29 cellular contexts compared by ENCODE assay signal in genomic region chr6:110653381-110653780, GRCh38.
DNase-seq lines count a peak whose midpoint lies in the region; FAIRE-seq and TF ChIP-seq lines count a peak whose summit lies in the region.
"Had no signal": no experiment of that assay in that cellular context is flagged by ENCODE, and none has a peak within 500 bp of the region (broad histone marks: within the 10 kb centered on the region; RNA-seq: fewer than 3 reads in every experiment).

No MANE protein-coding gene starts in this region.

- BruUV-seq in Calu3 (replicated peaks; lab: Mats Ljungman, UMichigan): no TSS peak

- no peak for TF ChIP-seq EP300 in neural cell (conservative IDR thresholded peaks at IDR 0.05; ENCODE audit: poor library complexity, severe bottlenecking)

- peaks cover 3% of the 10 kb centered on the region for H3K9me3 Mint-ChIP-seq in Calu3 (ENCODE audit: low read depth, unreplicated experiment)
- H3K9me3 Mint-ChIP-seq in activated CD4-positive, alpha-beta memory T cell treated with anti-CD3 and anti-CD28 coated beads, Interleukin-2, amount 10 ng/mL, durations not matched to agents 7 days and 5 days: no peaks in the 10 kb centered on the region
- H3K9me3 Mint-ChIP-seq: activated naive CD4-positive, alpha-beta T cell treated with anti-CD3 and anti-CD28 coated beads, Interleukin-2, amount 10 ng/mL, durations not matched to agents 7 days and 5 days; activated T-helper 1 cell treated with anti-CD3 and anti-CD28 coated beads, Interleukin-12 subunit alpha, Interleukin-12 subunit beta, Interleukin-2, Interleukin-4 antibody, amounts not matched to agents 30 ng/mL and 10 ng/mL and 1 ng/mL, durations not matched to agents 14 hours and 24 hours and 36 hours; GM23338; mesothelial cell of epicardium; natural killer cell; T-cell had no signal

- POLR2A ChIA-PET in activated CD4-positive, alpha-beta memory T cell treated with anti-CD3 and anti-CD28 coated beads, Interleukin-2, amount 10 ng/mL, durations not matched to agents 7 days and 5 days (lab: Charles Lee): no interaction called here

- no peak overlapping the region for H3K4me3 Mint-ChIP-seq in Calu3 (ENCODE audit: low read depth, unreplicated experiment)
- no peak overlapping the region for H3K4me3 Mint-ChIP-seq in activated CD4-positive, alpha-beta memory T cell treated with anti-CD3 and anti-CD28 coated beads, Interleukin-2, amount 10 ng/mL, durations not matched to agents 7 days and 5 days
- H3K4me3 Mint-ChIP-seq: activated naive CD4-positive, alpha-beta T cell treated with anti-CD3 and anti-CD28 coated beads, Interleukin-2, amount 10 ng/mL, durations not matched to agents 7 days and 5 days; activated T-helper 1 cell treated with anti-CD3 and anti-CD28 coated beads, Interleukin-12 subunit alpha, Interleukin-12 subunit beta, Interleukin-2, Interleukin-4 antibody, amounts not matched to agents 30 ng/mL and 10 ng/mL and 1 ng/mL, durations not matched to agents 14 hours and 24 hours and 36 hours; GM23338; mesothelial cell of epicardium; natural killer cell; T-cell had no signal

- FAIRE-seq in urothelium cell line (lab: Jason Lieb, UNC): no peak
- FAIRE-seq: RCC 7860, small intestine had no signal

- no peak overlapping the region for H3K4me2 ChIP-seq in neural cell (ENCODE audit: low read length)
- H3K4me2 ChIP-seq: GM23338 had no signal

- no peaks in the 10 kb centered on the region for H3K79me2 ChIP-seq in neural cell (replicated peaks; ENCODE audit: insufficient read depth, low read length)

- H3K27me3 Mint-ChIP-seq in Calu3 (ENCODE audit: unreplicated experiment): no peaks in the 10 kb centered on the region
- no peaks in the 10 kb centered on the region for H3K27me3 Mint-ChIP-seq in activated CD4-positive, alpha-beta memory T cell treated with anti-CD3 and anti-CD28 coated beads, Interleukin-2, amount 10 ng/mL, durations not matched to agents 7 days and 5 days
- H3K27me3 Mint-ChIP-seq: activated naive CD4-positive, alpha-beta T cell treated with anti-CD3 and anti-CD28 coated beads, Interleukin-2, amount 10 ng/mL, durations not matched to agents 7 days and 5 days; T-cell had no signal

- H3K36me3 ChIP-seq in neural cell (ENCODE audit: insufficient read depth, low read length): no peaks in the 10 kb centered on the region
- H3K36me3 ChIP-seq: brain microvascular endothelial cell, SJCRH30, stomach had no signal

- TF ChIP-seq CTCF in Calu3 (IDR thresholded peaks at IDR 0.05; ENCODE audit: unreplicated experiment) (no peak), VCaP (conservative IDR thresholded peaks at IDR 0.05) (no peak), neural cell (IDR thresholded peaks at IDR 0.05; ENCODE audit: poor library complexity, severe bottlenecking) (no peak)

- TF ChIP-seq RAD21 in neural cell (conservative IDR thresholded peaks at IDR 0.05): no peak

- H3F3A ChIP-seq in neural cell (ENCODE audit: insufficient read depth, low read length, poor library complexity, severe bottlenecking): no peaks in the 10 kb centered on the region

- peak overlapping the region; percentile 45 for H3K27ac Mint-ChIP-seq in Calu3 (ENCODE audit: unreplicated experiment)
- H3K27ac Mint-ChIP-seq in activated CD4-positive, alpha-beta memory T cell treated with anti-CD3 and anti-CD28 coated beads, Interleukin-2, amount 10 ng/mL, durations not matched to agents 7 days and 5 days: no peak overlapping the region
- H3K27ac Mint-ChIP-seq: activated naive CD4-positive, alpha-beta T cell treated with anti-CD3 and anti-CD28 coated beads, Interleukin-2, amount 10 ng/mL, durations not matched to agents 7 days and 5 days; activated T-helper 1 cell treated with anti-CD3 and anti-CD28 coated beads, Interleukin-12 subunit alpha, Interleukin-12 subunit beta, Interleukin-2, Interleukin-4 antibody, amounts not matched to agents 30 ng/mL and 10 ng/mL and 1 ng/mL, durations not matched to agents 14 hours and 24 hours and 36 hours; GM23338; mesothelial cell of epicardium; natural killer cell had no signal

- H3K9me3 ChIP-seq in neural cell (ENCODE audit: low read length): no peaks in the 10 kb centered on the region
- H3K9me3 ChIP-seq: SJCRH30, stomach had no signal

- no peak overlapping the region for H2AFZ ChIP-seq in neural cell (ENCODE audit: low read depth, low read length)
- H2AFZ ChIP-seq: GM23338 had no signal

- H3K9ac ChIP-seq in neural cell (ENCODE audit: low read length): no peak overlapping the region

- no peaks in the 10 kb centered on the region for H4K20me1 ChIP-seq in neural cell (ENCODE audit: insufficient read depth)

- H3K4me3 ChIP-seq in neural cell (ENCODE audit: low read length): no peak overlapping the region
- H3K4me3 ChIP-seq: GM23338, SJCRH30, stomach had no signal

- no peaks in the 10 kb centered on the region for H3K27me3 ChIP-seq in neural cell (ENCODE audit: insufficient read depth, low read depth, low read length)
- H3K27me3 ChIP-seq: brain microvascular endothelial cell, SJCRH30, stomach had no signal

- no peaks in the 10 kb centered on the region for H3K36me3 Mint-ChIP-seq in Calu3 (ENCODE audit: insufficient read depth, unreplicated experiment)
- peaks cover 18% of the 10 kb centered on the region for H3K36me3 Mint-ChIP-seq in activated CD4-positive, alpha-beta memory T cell treated with anti-CD3 and anti-CD28 coated beads, Interleukin-2, amount 10 ng/mL, durations not matched to agents 7 days and 5 days (ENCODE audit: low read depth)
- H3K36me3 Mint-ChIP-seq: natural killer cell had no signal

- intact Hi-C loops in Calu3 (cut with micrococcal nuclease; ENCODE audit: unreplicated experiment): no loop called here

- H3K27ac ChIP-seq in VCaP (peak overlapping the region; percentile 99), neural cell (ENCODE audit: low read length) (no peak overlapping the region)
- H3K27ac ChIP-seq: brain microvascular endothelial cell, SJCRH30 had no signal

- DNase-seq in Calu3: no peak
- DNase-seq in NCI-H146 (lab: John Stamatoyannopoulos, UW): peak; percentile 49
- no peak for DNase-seq in urothelium cell line (ENCODE audit: low spot score)
- DNase-seq in DMS79 (lab: John Stamatoyannopoulos, UW): no peak
- DNase-seq in activated CD4-positive, alpha-beta memory T cell treated with anti-CD3 and anti-CD28 coated beads, Interleukin-2, amount 10 ng/mL, durations not matched to agents 7 days and 5 days: no peak
- DNase-seq: activated CD4-positive, alpha-beta T cell treated with anti-CD3 and anti-CD28 coated beads, Interleukin-2, amount 50 U/mL, for 48 hours; activated CD8-positive, alpha-beta memory T cell treated with anti-CD3 and anti-CD28 coated beads, Interleukin-2, amount 50 U/mL, for 4 hours; activated naive CD4-positive, alpha-beta T cell treated with anti-CD3 and anti-CD28 coated beads, Interleukin-2, amount 10 ng/mL, durations not matched to agents 7 days and 5 days; brain microvascular endothelial cell; effector CD8-positive, alpha-beta T cell; glutamatergic neuron; islet precursor cell; KG1; natural killer cell; NCI-H2029; NCI-H510A; retina; SJCRH30; small intestine; stimulated activated CD8-positive, alpha-beta memory T cell treated with anti-CD3 and anti-CD28 coated beads, Interleukin-4, amount 100 ng/mL, for 48 hours; stomach; T-cell; trophoblast cell had no signal

- CTCF ChIA-PET in Calu3 (lab: Charles Lee): no interaction called here
- CTCF ChIA-PET in activated CD4-positive, alpha-beta memory T cell treated with anti-CD3 and anti-CD28 coated beads, Interleukin-2, amount 10 ng/mL, durations not matched to agents 7 days and 5 days (lab: Charles Lee): no interaction called here

- H3K4me1 Mint-ChIP-seq in Calu3 (ENCODE audit: low read depth, unreplicated experiment): peaks cover 25% of the 10 kb centered on the region
- peaks cover 22% of the 10 kb centered on the region for H3K4me1 Mint-ChIP-seq in activated CD4-positive, alpha-beta memory T cell treated with anti-CD3 and anti-CD28 coated beads, Interleukin-2, amount 10 ng/mL, durations not matched to agents 7 days and 5 days
- H3K4me1 Mint-ChIP-seq: activated naive CD4-positive, alpha-beta T cell treated with anti-CD3 and anti-CD28 coated beads, Interleukin-2, amount 10 ng/mL, durations not matched to agents 7 days and 5 days had no signal

- no peaks in the 10 kb centered on the region for H3K9me2 ChIP-seq in neural cell (ENCODE audit: insufficient read depth, low read length)

TF ChIP-seq in neural cell, 6 proteins besides CTCF, POLR2A, EP300 and RAD21:
- no peak for TF ChIP-seq SMC3 (conservative IDR thresholded peaks at IDR 0.05; ENCODE audit: poor library complexity)
- peak; percentile 25 for TF ChIP-seq POLR2AphosphoS5 (IDR thresholded peaks at IDR 0.05)
- no peak for TF ChIP-seq EZH2 (IDR thresholded peaks at IDR 0.05; ENCODE audit: borderline replicate concordance, insufficient read depth, low read length, poor library complexity, severe bottlenecking)
